Comparison of ENCODE assay signal across 26 cellular contexts in genomic region chr12:50840809-50841487, GRCh38. TPM values are rescaled to one million over a fixed set of nuclear protein-coding genes. Genes with fewer than 3 reads are reported as not detected.
DNase-seq lines count a peak whose midpoint lies in the region; ATAC-seq, FAIRE-seq and TF ChIP-seq lines count a peak whose summit lies in the region.
"Had no signal": no experiment of that assay in that cellular context is flagged by ENCODE, and none has a peak within 500 bp of the region (broad histone marks: within the 10 kb centered on the region; RNA-seq: fewer than 3 reads in every experiment).

No MANE protein-coding gene starts in this region.

- ATAC-seq in activated T-cell treated with anti-CD3 and anti-CD28 coated beads, Interleukin-2, amount 50 U/mL, for 72 hours (replicated peaks in 1 of 2) = peak in 1 of 2 donors; percentile 32
- ATAC-seq in stimulated activated naive B cell treated with anti-CD40 and anti-IgM and Interleukin-4, amounts not matched to agents 10 μg/mL and 1 μg/mL and 100 μg/mL, for 72 hours (replicated peaks) = no peak
- ATAC-seq in HepG2 = no peak

- CTCF ChIA-PET in HepG2 (lab: Yijun Ruan, JAX; ENCODE audit: low intra/inter-chr PET ratio, low total read pairs) = no interaction called here

- in situ Hi-C loops in HepG2 (cut with HindIII; ENCODE audit: extremely low pct_ligation_motif_present, low pct_unique_long_range_greater_than_20kb) = no loop called here

- no peak for TF ChIP-seq EP300 in HepG2 (IDR thresholded peaks at IDR 0.05; ENCODE audit: low read depth in 2 of 2, low read length in 2 of 2)
- no peak for TF ChIP-seq EP300 in HepG2 (CRISPR knock-in tag; IDR thresholded peaks at IDR 0.05; ENCODE audit: borderline replicate concordance)

- no peak overlapping the region for H3K4me2 ChIP-seq in HepG2 (ENCODE audit: low read depth, low read length)
- H3K4me2 ChIP-seq: KMS-11 had no signal

- no TSS peak for BruUV-seq in HepG2 (replicated peaks; lab: Mats Ljungman, UMichigan)

- peaks cover 10% of the 10 kb centered on the region for H3K27me3 Mint-ChIP-seq in activated T-cell treated with anti-CD3 and anti-CD28 coated beads, Interleukin-2, amount 50 U/mL, for 72 hours (ENCODE audit: low read depth)
- peaks cover 0 to 7% of the 10 kb centered on the region in 2 donors for H3K27me3 Mint-ChIP-seq in stimulated activated naive B cell treated with anti-CD40 and anti-IgM and Interleukin-4, amounts not matched to agents 10 μg/mL and 1 μg/mL and 100 μg/mL, for 72 hours

- H4K20me1 ChIP-seq in HepG2 (ENCODE audit: insufficient read depth, low read length) = no peaks in the 10 kb centered on the region

- POLR2A ChIA-PET in HepG2 (lab: Yijun Ruan, JAX) = no interaction called here

- H2AFZ ChIP-seq in HepG2 (ENCODE audit: low read length) = no peak overlapping the region

- H3K36me3 Mint-ChIP-seq in activated T-cell treated with anti-CD3 and anti-CD28 coated beads, Interleukin-2, amount 50 U/mL, for 72 hours (ENCODE audit: insufficient read depth in 2 of 2) = peaks cover 3 to 11% of the 10 kb centered on the region in 2 donors
- peaks cover 0 to 10% of the 10 kb centered on the region in 2 donors for H3K36me3 Mint-ChIP-seq in stimulated activated naive B cell treated with anti-CD40 and anti-IgM and Interleukin-4, amounts not matched to agents 10 μg/mL and 1 μg/mL and 100 μg/mL, for 72 hours

- H3K9ac ChIP-seq in HepG2 (ENCODE audit: insufficient read depth, low read depth, low read length) = no peak overlapping the region
- H3K9ac ChIP-seq: KMS-11 had no signal

- H3K4me3 ChIP-seq in NB4 (ENCODE audit: low read depth, low read length) (no peak overlapping the region), HepG2 (replicated peaks in 1 of 3; ENCODE audit: insufficient read depth in 1 of 3, low read depth in 2 of 3, low read length in 3 of 3) (no peak overlapping the region)
- H3K4me3 ChIP-seq: SJSA1 had no signal

- H3K4me3 Mint-ChIP-seq in activated T-cell treated with anti-CD3 and anti-CD28 coated beads, Interleukin-2, amount 50 U/mL, for 72 hours = no peak overlapping the region
- no peak overlapping the region for H3K4me3 Mint-ChIP-seq in stimulated activated naive B cell treated with anti-CD40 and anti-IgM and Interleukin-4, amounts not matched to agents 10 μg/mL and 1 μg/mL and 100 μg/mL, for 72 hours

- H3K36me3 ChIP-seq in HepG2 (replicated peaks in 1 of 2; ENCODE audit: control insufficient read depth in 1 of 2, insufficient read depth in 2 of 2, low read length in 2 of 2) = no peaks in the 10 kb centered on the region
- H3K36me3 ChIP-seq: SJSA1 had no signal

- H3K79me2 ChIP-seq in HepG2 (ENCODE audit: insufficient read depth, low read length) = no peaks in the 10 kb centered on the region

- H3K4me1 ChIP-seq in HepG2 (ENCODE audit: insufficient read depth, low read length) = no peaks in the 10 kb centered on the region
- H3K4me1 ChIP-seq: SJSA1 had no signal

- TF ChIP-seq RAD21 in HepG2 (CRISPR knock-in tag; IDR thresholded peaks at IDR 0.05) = no peak

- no peaks in the 10 kb centered on the region for H3K4me1 Mint-ChIP-seq in activated T-cell treated with anti-CD3 and anti-CD28 coated beads, Interleukin-2, amount 50 U/mL, for 72 hours (ENCODE audit: low read depth)
- H3K4me1 Mint-ChIP-seq in stimulated activated naive B cell treated with anti-CD40 and anti-IgM and Interleukin-4, amounts not matched to agents 10 μg/mL and 1 μg/mL and 100 μg/mL, for 72 hours = no peaks in the 10 kb centered on the region

- no peaks in the 10 kb centered on the region for H3K27me3 ChIP-seq in HepG2 (ENCODE audit: control insufficient read depth in 1 of 2, insufficient read depth in 2 of 2, low read length in 2 of 2)
- H3K27me3 ChIP-seq: SJSA1 had no signal

- TF ChIP-seq POLR2A in NB4 (IDR thresholded peaks at IDR 0.05; ENCODE audit: extremely low read depth, insufficient read length) (no peak), erythroblast (IDR thresholded peaks at IDR 0.05; ENCODE audit: low read length) (no peak), HepG2 (IDR thresholded peaks at IDR 0.05; ENCODE audit: insufficient read depth in 1 of 2, low read depth in 2 of 2, low read length in 2 of 2) (no peak)

- peak overlapping the region; percentile 54 for H3K27ac Mint-ChIP-seq in activated T-cell treated with anti-CD3 and anti-CD28 coated beads, Interleukin-2, amount 50 U/mL, for 72 hours
- peak overlapping the region; percentile 27 for H3K27ac Mint-ChIP-seq in stimulated activated naive B cell treated with anti-CD40 and anti-IgM and Interleukin-4, amounts not matched to agents 10 μg/mL and 1 μg/mL and 100 μg/mL, for 72 hours

- H3K9me3 ChIP-seq in HepG2 (ENCODE audit: low read length) = no peaks in the 10 kb centered on the region

- no peak for DNase-seq in activated T-cell treated with anti-CD3 and anti-CD28 coated beads, Interleukin-2, amount 50 U/mL, for 72 hours
- DNase-seq in activated T-cell treated with anti-CD3 and anti-CD28 coated beads for 4 hours (no peak), NB4 (ENCODE audit: low read depth) (peak; percentile 25), erythroblast (lab: John Stamatoyannopoulos, UW) (peak; percentile 11 to 40), NCI-H2029 (lab: John Stamatoyannopoulos, UW) (no peak), hypothalamus (lab: John Stamatoyannopoulos, UW) (no peak), HepG2 (ENCODE audit: low spot score) (no peak)
- DNase-seq in stimulated activated naive B cell treated with anti-CD40 and anti-IgM and Interleukin-4, amounts not matched to agents 10 μg/mL and 1 μg/mL and 100 μg/mL, for 72 hours = no peak
- DNase-seq: Calu3; DMS79 treated with DMSO at 0.1 percent for 48 hours; NCI-H1092 treated with DMSO at 0.1 percent for 48 hours; NCI-H1436 treated with DMSO at 0.1 percent for 48 hours; NCI-H187 treated with DMSO at 0.1 percent for 48 hours; NCI-H446; NCI-H524 treated with DMSO at 0.1 percent for 48 hours; NCI-H774; NK-92 treated with Interleukin-12 subunit alpha and Interleukin-12 subunit beta, amount 100 ng/mL, for 24 hours; Right ventricle myocardium superior; RPMI8226 had no signal

- TF ChIP-seq CTCF in NB4 (IDR thresholded peaks at IDR 0.05; ENCODE audit: low read depth, low read length) (no peak), HepG2 (CRISPR knock-in tag; IDR thresholded peaks at IDR 0.05) (no peak)

- no peak overlapping the region for H3K27ac ChIP-seq in HepG2 (ENCODE audit: extremely low read length, insufficient read depth, low read length)
- H3K27ac ChIP-seq: KMS-11, SJSA1 had no signal

- intact Hi-C loops in HepG2 (cut with micrococcal nuclease; ENCODE audit: unreplicated experiment) = no loop called here

- WGBS in HepG2 (ENCODE audit: low lambda C conversion rate) = 57% methylated on average over 7 of the region's 7 CpGs

- peaks cover 11% of the 10 kb centered on the region in 2 donors for H3K9me3 Mint-ChIP-seq in activated T-cell treated with anti-CD3 and anti-CD28 coated beads, Interleukin-2, amount 50 U/mL, for 72 hours
- peaks cover 7 to 11% of the 10 kb centered on the region in 2 donors for H3K9me3 Mint-ChIP-seq in stimulated activated naive B cell treated with anti-CD40 and anti-IgM and Interleukin-4, amounts not matched to agents 10 μg/mL and 1 μg/mL and 100 μg/mL, for 72 hours

- FAIRE-seq in HepG2 (lab: Jason Lieb, UNC) = no peak
- FAIRE-seq: GM12892, H54, HTR-8/SVneo had no signal

TF ChIP-seq in HepG2, 621 proteins besides CTCF, POLR2A, EP300 and RAD21 (continues in another document):
- TF ChIP-seq ZNF816 (CRISPR knock-in tag; IDR thresholded peaks at IDR 0.05; ENCODE audit: borderline replicate concordance) = no peak

RNA-seq across cellular contexts. Expression of gene TMPRSS12, which starts 1.8 kb away (rescaled TPM):
- total RNA-seq in activated T-cell treated with anti-CD3 and anti-CD28 coated beads, Interleukin-2, amount 50 U/mL, for 72 hours = not detected
- total RNA-seq in HepG2 (2016; rRNA removed; fragmentation: Illumina TruSeq; extraction: Trizol) = not detected in 2 replicates
- not detected in 2 replicates for total RNA-seq in HepG2 (2016; cell fraction: cytosol; rRNA removed; fragmentation: Illumina TruSeq; extraction: Trizol; ENCODE audit: low read depth)
- not detected in 2 replicates for total RNA-seq in HepG2 (2016; cell fraction: insoluble cytoplasmic fraction; rRNA removed; fragmentation: Illumina TruSeq; extraction: Trizol)
- not detected in 2 replicates for total RNA-seq in HepG2 (2016; cell fraction: membrane; rRNA removed; fragmentation: Illumina TruSeq; extraction: Trizol)
- not detected in 2 replicates for total RNA-seq in HepG2 (2016; cell fraction: nucleus; rRNA removed; fragmentation: Illumina TruSeq; extraction: Trizol)
- polyA plus RNA-seq in HepG2 (2011; rRNA removed) = not detected in 2 replicates
- not detected in 2 replicates for polyA plus RNA-seq in HepG2 (2011; cell fraction: cytosol; rRNA removed)
- polyA plus RNA-seq in HepG2 (2011; cell fraction: nucleus; rRNA removed) = not detected in 2 replicates
- polyA plus RNA-seq in HepG2 (2012) = not detected in 2 replicates
- not detected in 2 replicates for polyA plus RNA-seq in HepG2 (2016; cell fraction: cytosol; fragmentation: Illumina TruSeq; extraction: Trizol; ENCODE audit: low read depth)
- polyA plus RNA-seq in HepG2 (2016; cell fraction: insoluble cytoplasmic fraction; fragmentation: Illumina TruSeq; extraction: Trizol; ENCODE audit: low read depth) = not detected in 2 replicates
- polyA plus RNA-seq in HepG2 (2016; cell fraction: membrane; fragmentation: Illumina TruSeq; extraction: Trizol; ENCODE audit: low read depth) = not detected in 2 replicates
- polyA plus RNA-seq in HepG2 (2016; cell fraction: nucleus; fragmentation: Illumina TruSeq; extraction: Trizol; ENCODE audit: insufficient read depth, low read depth) = not detected in 2 replicates
- polyA minus RNA-seq in HepG2 (2011; rRNA and poly(A)+ RNA removed; ENCODE audit: low replicate concordance) = not detected in 2 replicates
- polyA minus RNA-seq in HepG2 (2011; cell fraction: cytosol; rRNA and poly(A)+ RNA removed) = not detected in 2 replicates
- polyA minus RNA-seq in HepG2 (2011; cell fraction: nucleus; rRNA and poly(A)+ RNA removed) = not detected in 2 replicates
- total RNA-seq: A172, Calu3, Right ventricle myocardium superior, SJSA1 had no signal
- polyA plus RNA-seq: BJ had no signal

Comparison
In these comparisons a context has a peak if more than half of its experiments do, and no peak if none do; other contexts are left out.
1. DNase-seq: peak in NB4 (single experiment) and erythroblast (2 of 2); none in activated T-cell treated with anti-CD3 and anti-CD28 coated beads, Interleukin-2, amount 50 U/mL, for 72 hours (0 of 2), activated T-cell treated with anti-CD3 and anti-CD28 coated beads for 4 hours (single experiment), stimulated activated naive B cell treated with anti-CD40 and anti-IgM and Interleukin-4, amounts not matched to agents 10 μg/mL and 1 μg/mL and 100 μg/mL, for 72 hours (single experiment), NCI-H2029 (single experiment), hypothalamus (0 of 51) and HepG2 (single experiment).